In the genomic region with DNA sequence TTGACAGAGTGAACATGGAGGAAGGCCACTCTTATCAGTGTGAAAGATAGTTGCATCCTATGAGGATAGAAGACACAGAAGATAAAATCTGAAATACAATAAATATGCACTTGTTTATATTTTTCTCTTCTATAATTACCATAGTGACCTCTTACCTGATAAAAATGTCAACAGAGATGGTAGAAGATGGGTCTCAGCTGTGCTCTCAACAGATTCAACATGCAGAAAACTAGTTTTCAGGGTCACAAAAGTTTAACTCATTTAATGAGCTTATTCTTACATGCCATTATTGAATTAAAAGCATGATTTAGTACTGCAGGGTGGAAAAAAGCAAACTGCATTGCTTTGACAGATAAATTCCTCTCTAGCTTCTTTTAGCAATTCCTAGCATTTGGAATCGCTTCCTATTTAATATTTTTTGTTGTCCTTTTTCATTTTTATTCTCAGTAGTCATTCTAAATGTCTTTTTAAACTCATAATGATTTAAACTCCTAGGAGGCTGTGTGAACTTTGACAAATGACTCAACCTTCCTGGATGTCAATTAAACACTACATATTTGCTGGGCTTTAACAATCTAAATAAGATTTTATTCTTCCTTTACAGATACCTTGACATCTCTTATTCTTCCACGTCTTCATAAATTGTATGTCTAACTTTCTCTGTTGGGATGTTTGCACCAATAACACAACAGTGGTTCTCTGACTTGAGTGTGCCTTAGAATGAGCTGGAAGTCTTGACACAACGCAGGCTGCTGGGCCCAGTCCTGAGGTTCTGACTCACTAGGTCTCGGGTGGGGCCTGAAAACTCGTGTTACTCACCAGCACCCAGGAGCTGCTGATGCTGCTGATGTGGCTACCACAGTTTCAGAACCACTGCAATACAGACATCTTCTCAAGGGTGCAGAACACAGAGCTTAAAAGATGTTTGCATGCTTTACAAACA, we compare ENCODE assay signal across 11 cellular contexts.
DNase-seq lines count a peak whose midpoint lies in the region; ATAC-seq, FAIRE-seq and TF ChIP-seq lines count a peak whose summit lies in the region.
"Had no signal": no experiment of that assay in that cellular context is flagged by ENCODE, and none has a peak within 500 bp of the region (broad histone marks: within the 10 kb centered on the region; RNA-seq: fewer than 3 reads in every experiment).

No MANE protein-coding gene starts in this region.

- TF ChIP-seq CTCF in HCT116 (IDR thresholded peaks at IDR 0.05 in 2 of 3, conservative IDR thresholded peaks at IDR 0.05 in 1 of 3; ENCODE audit: borderline replicate concordance in 1 of 3, insufficient read depth in 1 of 3, low read depth in 2 of 3, low read length in 2 of 3) (no peak), astrocyte (IDR thresholded peaks at IDR 0.05; ENCODE audit: insufficient read depth, low read depth, low read length) (no peak), right atrium auricular region (IDR thresholded peaks at IDR 0.05) (no peak), suprapubic skin (IDR thresholded peaks at IDR 0.05) (no peak)

- H3K4me2 ChIP-seq in HCT116 (ENCODE audit: low read length) (peak overlapping the region; percentile 36), astrocyte (ENCODE audit: low read length) (peak overlapping the region; percentile 6)

- no peak for TF ChIP-seq EP300 in suprapubic skin (IDR thresholded peaks at IDR 0.05)

- no TSS peak for BruUV-seq in HCT116 (replicated peaks; lab: Mats Ljungman, UMichigan)

- RAD21 ChIA-PET in HCT116 (lab: Charles Lee; ENCODE audit: low non-redundant PET in 1 of 2, low total read pairs in 2 of 2, uncharacterized antibody in 2 of 2, unreplicated experiment in 2 of 2): no interaction called here

- CTCF ChIA-PET in HCT116 (lab: Charles Lee): no interaction called here

- no peaks in the 10 kb centered on the region for H3K9me3 Mint-ChIP-seq in astrocyte (ENCODE audit: unreplicated experiment)

- H3K36me3 ChIP-seq in HCT116 (ENCODE audit: control insufficient read depth in 1 of 2, insufficient read depth in 2 of 2, low read length in 2 of 2) (no peaks in the 10 kb centered on the region), astrocyte (ENCODE audit: insufficient read depth, low read length) (no peaks in the 10 kb centered on the region), right atrium auricular region (no peaks in the 10 kb centered on the region), suprapubic skin (no peaks in the 10 kb centered on the region)

- no peaks in the 10 kb centered on the region for H4K20me1 ChIP-seq in HCT116 (ENCODE audit: insufficient read depth)
- no peaks in the 10 kb centered on the region for H4K20me1 ChIP-seq in astrocyte (ENCODE audit: insufficient read depth, low read length)

- H3K79me2 ChIP-seq in HCT116 (ENCODE audit: insufficient read depth, low read length) (no peaks in the 10 kb centered on the region), astrocyte (ENCODE audit: insufficient read depth, low read length) (no peaks in the 10 kb centered on the region)

- H3K9me2 ChIP-seq in HCT116 (ENCODE audit: insufficient read depth): no peaks in the 10 kb centered on the region

- no peak for TF ChIP-seq RAD21 in HCT116 (IDR thresholded peaks at IDR 0.05; ENCODE audit: low read depth)

- H3K4me1 ChIP-seq in HCT116 (ENCODE audit: control insufficient read depth in 1 of 2, insufficient read depth in 2 of 2, low read length in 2 of 2) (peaks cover 8 to 26% of the 10 kb centered on the region in 2 experiments; a peak in 3 of 4 replicates), astrocyte (ENCODE audit: insufficient read depth, low read length) (peaks cover 24% of the 10 kb centered on the region), right atrium auricular region (peaks cover 0 to 8% of the 10 kb centered on the region in 2 donors), suprapubic skin (no peaks in the 10 kb centered on the region)

- H3K9me3 ChIP-seq in HCT116 (ENCODE audit: control insufficient read depth in 1 of 2, insufficient read depth in 1 of 2, low read depth in 1 of 2, low read length in 2 of 2) (no peaks in the 10 kb centered on the region), astrocyte (ENCODE audit: insufficient read depth, low read depth, low read length) (no peaks in the 10 kb centered on the region), right atrium auricular region (no peaks in the 10 kb centered on the region), suprapubic skin (no peaks in the 10 kb centered on the region)

- H2AFZ ChIP-seq in HCT116 (ENCODE audit: low read depth, low read length, poor library complexity, severe bottlenecking) (peak overlapping the region; percentile 63), astrocyte (ENCODE audit: low read depth, low read length) (no peak overlapping the region)

- H3K27ac ChIP-seq in HCT116 (ENCODE audit: low read depth, low read length) (no peak overlapping the region), astrocyte (ENCODE audit: low read depth, low read length) (peak overlapping the region; percentile 26), right atrium auricular region (peak overlapping the region in 1 of 2 donors; percentile 56), suprapubic skin (peak overlapping the region; percentile 25)

- H3K27me3 ChIP-seq in HCT116 (ENCODE audit: insufficient read depth, low read length): no peaks in the 10 kb centered on the region
- H3K27me3 ChIP-seq in astrocyte (ENCODE audit: insufficient read depth, low read length): no peaks in the 10 kb centered on the region
- H3K27me3 ChIP-seq in right atrium auricular region: no peaks in the 10 kb centered on the region
- H3K27me3 ChIP-seq in suprapubic skin: no peaks in the 10 kb centered on the region

- no peak overlapping the region for H3K4me3 ChIP-seq in HCT116 (replicated peaks in 1 of 2; ENCODE audit: low read depth in 1 of 2, low read length in 2 of 2)
- no peak overlapping the region for H3K4me3 ChIP-seq in astrocyte (ENCODE audit: insufficient read depth, low read depth, low read length)
- no peak overlapping the region for H3K4me3 ChIP-seq in right atrium auricular region
- H3K4me3 ChIP-seq in suprapubic skin: no peak overlapping the region

- no peaks in the 10 kb centered on the region for H3K27me3 Mint-ChIP-seq in astrocyte (ENCODE audit: low read depth, unreplicated experiment)

- H3K27ac Mint-ChIP-seq in astrocyte (ENCODE audit: unreplicated experiment): no peak overlapping the region

- H3K4me3 Mint-ChIP-seq in astrocyte (ENCODE audit: unreplicated experiment): no peak overlapping the region

- no peak for TF ChIP-seq POLR2A in HCT116 (IDR thresholded peaks at IDR 0.05; ENCODE audit: borderline replicate concordance, extremely low read depth, insufficient read depth, insufficient read length)
- no peak for TF ChIP-seq POLR2A in suprapubic skin (IDR thresholded peaks at IDR 0.05)

- H3K4me1 Mint-ChIP-seq in astrocyte (ENCODE audit: low read depth, unreplicated experiment): peaks cover 24% of the 10 kb centered on the region

- POLR2A ChIA-PET in HCT116 (lab: Charles Lee): no interaction called here

- peak; percentile 34 for FAIRE-seq in astrocyte (lab: Jason Lieb, UNC)

- no peak for DNase-seq in HCT116 (ENCODE audit: low read depth, low spot score)
- DNase-seq in astrocyte (ENCODE audit: low read depth): peak; percentile 88
- peak; percentile 78 for DNase-seq in right atrium auricular region (ENCODE audit: low spot score)
- peak in 1 of 2 donors; percentile 76 for DNase-seq in suprapubic skin (ENCODE audit: low spot score in 2 of 2)
- no peak for DNase-seq in NCI-H1436 treated with DMSO at 0.1 percent for 48 hours (lab: John Stamatoyannopoulos, UW)
- DNase-seq: activated gamma-delta T cell treated with Interleukin-2 at 50 U/mL for 16 hours, Karpas-422, NCI-H748 treated with DMSO at 0.1 percent for 48 hours had no signal

- intact Hi-C loops in HCT116 (cut with micrococcal nuclease): no loop called here

- WGBS in suprapubic skin: 48% methylated on average over 5 of the region's 5 CpGs

- H3K9ac ChIP-seq in HCT116 (ENCODE audit: low read length) (no peak overlapping the region), astrocyte (ENCODE audit: low read length) (no peak overlapping the region)

- no peaks in the 10 kb centered on the region for H3K36me3 Mint-ChIP-seq in astrocyte (ENCODE audit: low read depth, unreplicated experiment)

- peak; percentile 78 for ATAC-seq in HCT116
- no peak for ATAC-seq in GM18517 (IDR thresholded peaks at IDR 0.05; ENCODE audit: unreplicated experiment)
- no peak for ATAC-seq in HG02938 (IDR thresholded peaks at IDR 0.05; ENCODE audit: unreplicated experiment)
- ATAC-seq in HG03571 (IDR thresholded peaks at IDR 0.05; ENCODE audit: unreplicated experiment): no peak

TF ChIP-seq in HCT116, 20 proteins besides CTCF, POLR2A, EP300 and RAD21 (continues in another document):
- TF ChIP-seq YY1 (IDR thresholded peaks at IDR 0.05; ENCODE audit: extremely low read depth, insufficient replicate concordance, low read depth, low read length): no peak
- TF ChIP-seq FOSL1 (IDR thresholded peaks at IDR 0.05; ENCODE audit: low read depth): peak; percentile 8
- no peak for TF ChIP-seq JUND (IDR thresholded peaks at IDR 0.05)
- TF ChIP-seq POLR2AphosphoS5 (IDR thresholded peaks at IDR 0.05; ENCODE audit: low read depth, low read length): no peak
- TF ChIP-seq, protein P1, sequence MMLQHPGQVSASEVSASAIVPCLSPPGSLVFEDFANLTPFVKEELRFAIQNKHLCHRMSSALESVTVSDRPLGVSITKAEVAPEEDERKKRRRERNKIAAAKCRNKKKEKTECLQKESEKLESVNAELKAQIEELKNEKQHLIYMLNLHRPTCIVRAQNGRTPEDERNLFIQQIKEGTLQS (IDR thresholded peaks at IDR 0.05): no peak
- no peak for TF ChIP-seq ZFX (IDR thresholded peaks at IDR 0.05)
- TF ChIP-seq SIN3A (IDR thresholded peaks at IDR 0.05; ENCODE audit: low read depth): no peak
- no peak for TF ChIP-seq CEBPB (IDR thresholded peaks at IDR 0.05; ENCODE audit: low read depth)
- TF ChIP-seq, protein P2, sequence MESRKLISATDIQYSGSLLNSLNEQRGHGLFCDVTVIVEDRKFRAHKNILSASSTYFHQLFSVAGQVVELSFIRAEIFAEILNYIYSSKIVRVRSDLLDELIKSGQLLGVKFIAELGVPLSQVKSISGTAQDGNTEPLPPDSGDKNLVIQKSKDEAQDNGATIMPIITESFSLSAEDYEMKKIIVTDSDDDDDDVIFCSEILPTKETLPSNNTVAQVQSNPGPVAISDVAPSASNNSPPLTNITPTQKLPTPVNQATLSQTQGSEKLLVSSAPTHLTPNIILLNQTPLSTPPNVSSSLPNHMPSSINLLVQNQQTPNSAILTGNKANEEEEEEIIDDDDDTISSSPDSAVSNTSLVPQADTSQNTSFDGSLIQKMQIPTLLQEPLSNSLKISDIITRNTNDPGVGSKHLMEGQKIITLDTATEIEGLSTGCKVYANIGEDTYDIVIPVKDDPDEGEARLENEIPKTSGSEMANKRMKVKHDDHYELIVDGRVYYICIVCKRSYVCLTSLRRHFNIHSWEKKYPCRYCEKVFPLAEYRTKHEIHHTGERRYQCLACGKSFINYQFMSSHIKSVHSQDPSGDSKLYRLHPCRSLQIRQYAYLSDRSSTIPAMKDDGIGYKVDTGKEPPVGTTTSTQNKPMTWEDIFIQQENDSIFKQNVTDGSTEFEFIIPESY (IDR thresholded peaks at IDR 0.05; ENCODE audit: extremely low read depth, insufficient replicate concordance, low read length): no peak
- TF ChIP-seq ELF1 (IDR thresholded peaks at IDR 0.05; ENCODE audit: borderline replicate concordance, low read depth): no peak
- no peak for TF ChIP-seq SRF (IDR thresholded peaks at IDR 0.05; ENCODE audit: low read depth)

Comparison
In these comparisons a context has a peak if more than half of its experiments do, and no peak if none do; other contexts are left out.
1. DNase-seq: peak in astrocyte (single experiment) and right atrium auricular region (single experiment); none in HCT116 (single experiment) and NCI-H1436 treated with DMSO at 0.1 percent for 48 hours (single experiment).